1 cellular context compared by ENCODE assay signal in genomic region chr1:52702886-52703787, GRCh38.
TF ChIP-seq lines count a peak whose summit lies in the region.

No MANE protein-coding gene starts in this region.

TF ChIP-seq in HepG2, 621 proteins besides CTCF, POLR2A, EP300 and RAD21 (continued from another document and continues in another):
- TF ChIP-seq CSRNP1 (CRISPR knock-in tag; IDR thresholded peaks at IDR 0.05) = peak; percentile 93
- TF ChIP-seq SP140L (CRISPR knock-in tag; IDR thresholded peaks at IDR 0.05; ENCODE audit: borderline replicate concordance) = no peak; the same call in 1 of the 2 replicates
- TF ChIP-seq ATAD3A (CRISPR knock-in tag; IDR thresholded peaks at IDR 0.05) = no peak
- TF ChIP-seq LBX2 (CRISPR knock-in tag; IDR thresholded peaks at IDR 0.05; ENCODE audit: borderline replicate concordance) = peak; percentile 87; the same call in 1 of the 2 replicates
- TF ChIP-seq SOX13 (IDR thresholded peaks at IDR 0.05) = no peak
- TF ChIP-seq SOX13 (CRISPR knock-in tag; conservative IDR thresholded peaks at IDR 0.05 in 1 of 2, IDR thresholded peaks at IDR 0.05 in 1 of 2) = peak in 1 of 2 experiments; percentile 58; a peak in 2 of 4 replicates
- TF ChIP-seq SRF (IDR thresholded peaks at IDR 0.05; ENCODE audit: low read depth, low read length) = no peak
- peak; percentile 97 for TF ChIP-seq SALL1 (CRISPR knock-in tag; IDR thresholded peaks at IDR 0.05)
- TF ChIP-seq ZNF782 (CRISPR knock-in tag; IDR thresholded peaks at IDR 0.05; ENCODE audit: borderline replicate concordance) = peak; percentile 94; the same call in 1 of the 2 replicates
- peak; percentile 99 for TF ChIP-seq ZNF605 (CRISPR knock-in tag; IDR thresholded peaks at IDR 0.05)
- no peak for TF ChIP-seq ZNF282 (IDR thresholded peaks at IDR 0.05; ENCODE audit: partially characterized antibody)
- no peak for TF ChIP-seq ZNF678 (CRISPR knock-in tag; IDR thresholded peaks at IDR 0.05)
- peak; percentile 47; the same call in 1 of the 2 replicates for TF ChIP-seq TMF1 (CRISPR knock-in tag; IDR thresholded peaks at IDR 0.05; ENCODE audit: low read depth)
- TF ChIP-seq SNAPC5 (CRISPR knock-in tag; IDR thresholded peaks at IDR 0.05; ENCODE audit: borderline replicate concordance) = no peak
- TF ChIP-seq ONECUT2 (CRISPR knock-in tag; IDR thresholded peaks at IDR 0.05) = 0 out of 2 replicates have a peak, but pooled peaks have one; percentile 26
- no peak for TF ChIP-seq ARID3A (IDR thresholded peaks at IDR 0.05; ENCODE audit: low read depth, low read length)
- TF ChIP-seq ZNF710 (CRISPR knock-in tag; IDR thresholded peaks at IDR 0.05; ENCODE audit: borderline replicate concordance) = no peak; the same call in 1 of the 2 replicates
- TF ChIP-seq ZNF367 (CRISPR knock-in tag; IDR thresholded peaks at IDR 0.05; ENCODE audit: borderline replicate concordance) = no peak
- TF ChIP-seq ZNF570 (CRISPR knock-in tag; IDR thresholded peaks at IDR 0.05; ENCODE audit: borderline replicate concordance) = 0 out of 2 replicates have a peak, but pooled peaks have one; percentile 57
- TF ChIP-seq FOXJ3 (CRISPR knock-in tag; IDR thresholded peaks at IDR 0.05; ENCODE audit: borderline replicate concordance) = no peak
- peak; percentile 73 for TF ChIP-seq IKZF5 (CRISPR knock-in tag; IDR thresholded peaks at IDR 0.05)
- TF ChIP-seq ZNF761 (CRISPR knock-in tag; conservative IDR thresholded peaks at IDR 0.05) = peak; percentile 80; the same call in 1 of the 2 replicates
- peak; percentile 77; the same call in 1 of the 2 replicates for TF ChIP-seq U2AF2 (IDR thresholded peaks at IDR 0.05; ENCODE audit: low read depth, low read length)
- TF ChIP-seq KDM4B (CRISPR knock-in tag; IDR thresholded peaks at IDR 0.05) = no peak
- TF ChIP-seq MLLT10 (CRISPR knock-in tag; IDR thresholded peaks at IDR 0.05) = no peak
- TF ChIP-seq GTF3A (CRISPR knock-in tag; conservative IDR thresholded peaks at IDR 0.05) = no peak
- peak; percentile 95 for TF ChIP-seq ZNF564 (CRISPR knock-in tag; IDR thresholded peaks at IDR 0.05)
- TF ChIP-seq REPIN1 (CRISPR knock-in tag; IDR thresholded peaks at IDR 0.05; ENCODE audit: borderline replicate concordance, low read depth) = peak; percentile 90; the same call in 1 of the 2 replicates
- TF ChIP-seq ZMAT5 (CRISPR knock-in tag; IDR thresholded peaks at IDR 0.05; ENCODE audit: borderline replicate concordance, low read depth) = no peak
- TF ChIP-seq ZNF556 (CRISPR knock-in tag; IDR thresholded peaks at IDR 0.05; ENCODE audit: borderline replicate concordance) = peak; percentile 90; the same call in 1 of the 2 replicates
- peak; percentile 83; the same call in 1 of the 3 replicates for TF ChIP-seq MXI1 (IDR thresholded peaks at IDR 0.05; ENCODE audit: borderline replicate concordance, low read depth, low read length)
- TF ChIP-seq ZBTB43 (CRISPR knock-in tag; conservative IDR thresholded peaks at IDR 0.05) = peak; percentile 64; the same call in 1 of the 2 replicates
- no peak for TF ChIP-seq ZNF432 (CRISPR knock-in tag; IDR thresholded peaks at IDR 0.05; ENCODE audit: borderline replicate concordance)
- 0 out of 2 replicates have a peak, but pooled peaks have one; percentile 79 for TF ChIP-seq CREBL2 (CRISPR knock-in tag; IDR thresholded peaks at IDR 0.05; ENCODE audit: borderline replicate concordance)
- 0 out of 2 replicates have a peak, but pooled peaks have one; percentile 23 for TF ChIP-seq MED13 (CRISPR knock-in tag; IDR thresholded peaks at IDR 0.05)
- TF ChIP-seq SALL2 (CRISPR knock-in tag; IDR thresholded peaks at IDR 0.05) = peak; percentile 90
- TF ChIP-seq IRX3 (CRISPR knock-in tag; IDR thresholded peaks at IDR 0.05; ENCODE audit: borderline replicate concordance, low read depth) = no peak
- TF ChIP-seq KLF6 (CRISPR knock-in tag; IDR thresholded peaks at IDR 0.05) = peak; percentile 94
- TF ChIP-seq HNF1B (CRISPR knock-in tag; IDR thresholded peaks at IDR 0.05) = peak; percentile 97
- TF ChIP-seq ZNF136 (CRISPR knock-in tag; IDR thresholded peaks at IDR 0.05; ENCODE audit: low read depth) = peak; percentile 89
- no peak for TF ChIP-seq ZNF580 (CRISPR knock-in tag; IDR thresholded peaks at IDR 0.05; ENCODE audit: borderline replicate concordance, low read depth)
- peak; percentile 78; the same call in 1 of the 2 replicates for TF ChIP-seq HMGXB3 (CRISPR knock-in tag; IDR thresholded peaks at IDR 0.05; ENCODE audit: borderline replicate concordance)
- no peak for TF ChIP-seq ZKSCAN5 (CRISPR knock-in tag; IDR thresholded peaks at IDR 0.05)
- peak; percentile 91; the same call in 1 of the 2 replicates for TF ChIP-seq SNAPC2 (CRISPR knock-in tag; IDR thresholded peaks at IDR 0.05)
- peak; percentile 96 for TF ChIP-seq NRL (CRISPR knock-in tag; IDR thresholded peaks at IDR 0.05; ENCODE audit: borderline replicate concordance)
- 0 out of 2 replicates have a peak, but pooled peaks have one; percentile 43 for TF ChIP-seq ZBTB33 (CRISPR knock-in tag; IDR thresholded peaks at IDR 0.05)
